22 cellular contexts compared by ENCODE assay signal in the genomic region with DNA sequence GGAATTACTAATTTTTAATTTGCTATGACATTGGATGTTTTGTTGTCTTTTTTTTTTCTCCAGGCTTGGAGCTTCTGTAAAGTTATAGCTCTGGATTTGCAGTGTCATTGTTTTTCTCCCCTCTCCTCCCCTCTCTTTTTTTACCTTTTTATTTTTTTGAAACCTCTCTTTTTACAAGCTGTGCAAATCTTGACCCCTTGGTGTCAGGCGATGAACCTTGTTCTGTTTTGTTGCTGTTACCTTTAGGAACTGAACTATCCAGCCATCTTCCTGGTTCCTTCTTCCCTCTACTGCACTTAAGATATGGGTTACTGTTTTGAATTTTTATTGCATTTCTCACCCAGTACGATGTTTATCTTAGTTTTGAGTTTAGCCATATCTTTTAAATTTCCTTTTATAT. TPM values are rescaled to one million over a fixed set of nuclear protein-coding genes. Genes with fewer than 3 reads are reported as not detected.
DNase-seq lines count a peak whose midpoint lies in the region; ATAC-seq, FAIRE-seq and TF ChIP-seq lines count a peak whose summit lies in the region.
"Had no signal": no experiment of that assay in that cellular context is flagged by ENCODE, and none has a peak within 500 bp of the region (broad histone marks: within the 10 kb centered on the region; RNA-seq: fewer than 3 reads in every experiment).

No MANE protein-coding gene starts in this region.

- intact Hi-C loops in kidney (cut with DNase I) = no loop called here

- H2AFZ ChIP-seq in parathyroid adenoma = no peak overlapping the region

- H3K27me3 ChIP-seq in parathyroid adenoma (ENCODE audit: control insufficient read depth, insufficient read depth, low read length) = no peaks in the 10 kb centered on the region

- H3K36me3 ChIP-seq in kidney (ENCODE audit: control insufficient read depth in 1 of 2, insufficient read depth in 2 of 2, low read length in 2 of 2) = no peaks in the 10 kb centered on the region
- H3K36me3 ChIP-seq in parathyroid adenoma (ENCODE audit: control insufficient read depth, insufficient read depth, low read length) = no peaks in the 10 kb centered on the region

- peak overlapping the region in 1 of 2 donors; percentile 1 for H3K4me3 ChIP-seq in kidney (ENCODE audit: low read length in 2 of 2)
- H3K4me3 ChIP-seq in parathyroid adenoma (ENCODE audit: low read depth, low read length) = no peak overlapping the region

- in situ Hi-C loops in GM13977 (cut with MboI; ENCODE audit: low pct_unique_long_range_greater_than_20kb, low sequenced_read_pairs, unreplicated experiment) = no loop called here

- H3K9ac ChIP-seq in kidney (ENCODE audit: low read length in 2 of 2) (no peak overlapping the region), parathyroid adenoma (no peak overlapping the region)

- TF ChIP-seq POLR2A in GM12892 (IDR thresholded peaks at IDR 0.05; ENCODE audit: low read depth, low read length) = no peak

- peak overlapping the region; percentile 35 for H3K4me2 ChIP-seq in parathyroid adenoma (ENCODE audit: low read length)

- peaks cover 36% of the 10 kb centered on the region for H3K79me2 ChIP-seq in parathyroid adenoma

- TF ChIP-seq CTCF in kidney (IDR thresholded peaks at IDR 0.05; ENCODE audit: borderline replicate concordance, extremely low read depth, insufficient read depth) = no peak
- no peak for TF ChIP-seq CTCF in parathyroid adenoma (IDR thresholded peaks at IDR 0.05)
- TF ChIP-seq CTCF in GM13977 (IDR thresholded peaks at IDR 0.05; ENCODE audit: extremely low read depth, insufficient read depth, missing control alignments) = no peak

- FAIRE-seq in GM12892 (lab: Jason Lieb, UNC) (peak; percentile 5), kidney (lab: Jason Lieb, UNC) (peak; percentile 60)

- no peaks in the 10 kb centered on the region for H3K9me3 ChIP-seq in kidney (ENCODE audit: control insufficient read depth in 1 of 2, low read length in 2 of 2)
- no peaks in the 10 kb centered on the region for H3K9me3 ChIP-seq in parathyroid adenoma (ENCODE audit: control insufficient read depth, low read length)

- H3K4me1 ChIP-seq in kidney (ENCODE audit: control insufficient read depth in 1 of 2, insufficient read depth in 1 of 2, low read depth in 1 of 2, low read length in 2 of 2) (peaks cover 0 to 25% of the 10 kb centered on the region in 2 donors), parathyroid adenoma (peaks cover 8% of the 10 kb centered on the region)

- H3K27ac ChIP-seq in kidney (ENCODE audit: low read depth in 2 of 2, low read length in 2 of 2) (no peak overlapping the region), parathyroid adenoma (no peak overlapping the region)

- DNase-seq in GM12892 (ENCODE audit: insufficient read length) = no peak
- DNase-seq in OCI-M1 (lab: John Stamatoyannopoulos, UW) = peak; percentile 37
- no peak for DNase-seq in kidney
- DNase-seq in GM13977 (ENCODE audit: low spot score) = no peak
- DNase-seq: activated CD4-positive, alpha-beta T cell treated with anti-CD3 and anti-CD28 coated beads, Interleukin-2, amount 50 U/mL, for 48 hours; activated T-cell treated with anti-CD3 and anti-CD28 coated beads for 4 hours; anterior cingulate cortex; CD4-positive, alpha-beta memory T cell; central memory CD4-positive, alpha-beta T cell; DMS53; effector CD4-positive, alpha-beta T cell; glutamatergic neuron; NCI-H1417 treated with DMSO at 0.1 percent for 48 hours; NCI-H2171; posterior cingulate gyrus; SHP77 treated with DMSO at 0.1 percent for 48 hours; stimulated activated CD4-positive, alpha-beta T cell treated with anti-CD3 and anti-CD28 coated beads, Interleukin-4, amount 100 ng/mL, for 24 hours; T-helper 17 cell had no signal

- ATAC-seq in HG03460 (IDR thresholded peaks at IDR 0.05; ENCODE audit: unreplicated experiment) (no peak), HG02870 (IDR thresholded peaks at IDR 0.05; ENCODE audit: unreplicated experiment) (no peak), HG02610 (IDR thresholded peaks at IDR 0.05; ENCODE audit: unreplicated experiment) (no peak)
- ATAC-seq: T-helper 17 cell had no signal

RNA-seq across cellular contexts. Expression of a gene that starts 13.7 kb away (rescaled TPM):
- 74.8 TPM for polyA plus RNA-seq in GM12892 (2012; ENCODE audit: missing spikeins)
- 155 TPM for total RNA-seq in kidney
- polyA plus RNA-seq in kidney (ENCODE audit: insufficient read depth, low read depth, low replicate concordance) = 106 TPM
